Comparison of ENCODE assay signal across 8 cellular contexts in genomic region chr9:129110740-129111142, GRCh38. TPM values are rescaled to one million over a fixed set of nuclear protein-coding genes. Genes with fewer than 3 reads are reported as not detected.
DNase-seq lines count a peak whose midpoint lies in the region; ATAC-seq and TF ChIP-seq lines count a peak whose summit lies in the region.

Gene CRAT (minus strand): TSS chr9:129110793. CDS start chr9:129110509, 284 bp downstream.

- H3K27me3 ChIP-seq in ovary (no peaks in the 10 kb centered on the region), thoracic aorta (replicated peaks; ENCODE audit: insufficient read depth) (no peaks in the 10 kb centered on the region)

- peak; percentile 74 for TF ChIP-seq POLR2A in GM10847 (IDR thresholded peaks at IDR 0.05; ENCODE audit: extremely low read depth, insufficient read length)
- peak; percentile 80 for TF ChIP-seq POLR2A in ovary (IDR thresholded peaks at IDR 0.05)

- 0 to 1% (median 1%) methylated on average over 20 to 28 of the region's 28 CpGs for WGBS in ovary, 3 donors

- H3K36me3 ChIP-seq in ovary: no peaks in the 10 kb centered on the region
- peaks cover 14% of the 10 kb centered on the region for H3K36me3 ChIP-seq in thoracic aorta

- ATAC-seq in HG02642 (IDR thresholded peaks at IDR 0.05; ENCODE audit: poor library complexity, unreplicated experiment) (peak; percentile 69), thoracic aorta (ENCODE audit: insufficient number of reproducible peaks, low FRiP score, low read depth) (peak; percentile 90)

- no peaks in the 10 kb centered on the region for H3K9me3 ChIP-seq in ovary
- H3K9me3 ChIP-seq in thoracic aorta: no peaks in the 10 kb centered on the region

- H3K4me1 ChIP-seq in ovary (ENCODE audit: insufficient read depth): peaks cover 5% of the 10 kb centered on the region
- peaks cover 16 to 28% of the 10 kb centered on the region in 2 donors for H3K4me1 ChIP-seq in thoracic aorta (ENCODE audit: control insufficient read depth in 1 of 2, low read depth in 2 of 2)

- TF ChIP-seq EP300 in ovary (IDR thresholded peaks at IDR 0.05): peak; percentile 50

- H3K27ac ChIP-seq in ovary (peak within 1 kb of the TSS; percentile 69 to 90), thoracic aorta (peak within 1 kb of the TSS; percentile 83 to 97)

- no peak for TF ChIP-seq CTCF in ovary (IDR thresholded peaks at IDR 0.05)
- TF ChIP-seq CTCF in thoracic aorta (IDR thresholded peaks at IDR 0.05): no peak

- peak within 1 kb of the TSS; percentile 78 for H3K4me3 ChIP-seq in ovary
- H3K4me3 ChIP-seq in thoracic aorta: peak within 1 kb of the TSS; percentile 98

- intact Hi-C loops in head of caudate nucleus (cut with DNase I) (no loop called here), ovary (cut with DNase I) (no loop called here)

- DNase-seq in NCI-H1417 (lab: John Stamatoyannopoulos, UW) (peak; percentile 79 to 95 (median 88)), SW 1271 (lab: John Stamatoyannopoulos, UW) (peak; percentile 74 to 93), head of caudate nucleus (peak; percentile 90 to 99 (median 98)), ovary (peak; percentile 96 to 98 (median 97)), thoracic aorta (ENCODE audit: low spot score) (peak; percentile 91)
- peak; percentile 93 for DNase-seq in activated naive CD8-positive, alpha-beta T cell treated with anti-CD3 and anti-CD28 coated beads, Interleukin-2, amount 50 U/mL, for 16 hours (ENCODE audit: low read depth, low spot score)

RNA-seq across cellular contexts. Expression of gene CRAT, which starts in this region (rescaled TPM):
- total RNA-seq in ovary (10 to 100 TPM; 23.0 to 42.7 (median 39.1) TPM), thoracic aorta (100 to 1,000 TPM in 1 of 2 donors, 10 to 100 TPM in 1; 57.8 to 102 TPM)
- polyA plus RNA-seq in ovary: 10 to 100 TPM; 28.7 to 29.9 TPM

Comparison
In these comparisons a context has a peak if more than half of its experiments do, and no peak if none do; other contexts are left out.
1. Peak in every context shown above with its lines: DNase-seq, ATAC-seq, H3K4me3 ChIP-seq and H3K27ac ChIP-seq.